In the genomic region with DNA sequence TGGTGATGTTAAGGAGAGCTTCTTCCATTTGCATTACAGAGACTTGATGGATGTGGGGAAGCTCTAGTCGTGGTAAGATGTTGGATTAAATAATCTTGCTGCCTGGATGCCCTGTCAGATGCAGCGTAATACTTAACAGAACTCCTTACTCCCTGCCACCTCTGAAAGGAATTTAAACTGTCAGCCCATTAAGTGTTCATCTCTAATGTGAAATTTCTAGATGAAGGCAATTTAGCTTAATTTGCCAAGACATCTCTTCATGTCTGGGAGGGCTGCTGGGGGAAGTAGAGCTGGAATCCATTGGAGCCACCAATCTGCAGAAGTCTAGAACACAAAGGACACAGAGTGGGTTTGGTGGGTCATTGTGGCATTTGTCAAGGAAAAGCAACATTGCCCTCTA, we compare ENCODE assay signal across 24 cellular contexts.
"Had no signal": no experiment of that assay in that cellular context is flagged by ENCODE, and none has a peak within 500 bp of the region (broad histone marks: within the 10 kb centered on the region; RNA-seq: fewer than 3 reads in every experiment).

No MANE protein-coding gene starts in this region.

- H3K4me3 Mint-ChIP-seq: activated B cell treated with CpG ODN at 0.5 μM for 24 hours; activated CD8-positive, alpha-beta T cell treated with anti-CD3 and anti-CD28 coated beads for 36 hours; activated naive CD4-positive, alpha-beta T cell treated with anti-CD3 and anti-CD28 coated beads, Interleukin-2, amount 10 ng/mL, durations not matched to agents 7 days and 5 days; activated naive CD8-positive, alpha-beta T cell treated with anti-CD3 and anti-CD28 coated beads, Interleukin-2, amount 10 ng/mL, durations not matched to agents 7 days and 5 days; activated T-cell treated with anti-CD3 and anti-CD28 coated beads, Interleukin-2, amount 50 U/mL, for 4 hours; activated T-helper 17 cell treated with anti-CD3 and anti-CD28 coated beads, Interleukin-2, amount 50 U/mL, for 72 hours; endodermal cell; T-helper 17 cell; T-helper 2 cell treated with Interferon-gamma antibody and Interleukin-4, amounts not matched to agents 5 μg/mL and 100 μg/mL, for 36 hours had no signal

- DNase-seq: activated B cell treated with CpG ODN at 0.5 μM for 24 hours; activated CD4-positive, alpha-beta T cell treated with anti-CD3 and anti-CD28 coated beads for 48 hours; activated CD4-positive, alpha-beta T cell treated with anti-CD3 and anti-CD28 coated beads, Interleukin-2, amount 50 U/mL, for 1 hour; activated CD4-positive, alpha-beta T cell treated with anti-CD3 and anti-CD28 coated beads, Interleukin-2, amount 50 U/mL, for 48 hours; activated CD8-positive, alpha-beta memory T cell treated with anti-CD3 and anti-CD28 coated beads for 24 hours; activated CD8-positive, alpha-beta T cell treated with anti-CD3 and anti-CD28 coated beads for 36 hours; activated effector memory CD4-positive, alpha-beta T cell treated with anti-CD3 and anti-CD28 coated beads, Interleukin-2, amount 50 U/mL, for 16 hours; activated naive CD4-positive, alpha-beta T cell treated with anti-CD3 and anti-CD28 coated beads, Interleukin-2, amount 10 ng/mL, durations not matched to agents 7 days and 5 days; activated naive CD8-positive, alpha-beta T cell treated with anti-CD3 and anti-CD28 coated beads, Interleukin-2, amount 10 ng/mL, durations not matched to agents 7 days and 5 days; activated T-cell treated with anti-CD3 and anti-CD28 coated beads, Interleukin-2, amount 50 U/mL, for 4 hours; colonic mucosa; effector memory CD4-positive, alpha-beta T cell; endodermal cell; foreskin fibroblast; head of caudate nucleus; T-helper 1 cell; T-helper 17 cell; T1000; WERI-Rb-1 had no signal

- ATAC-seq: activated CD4-positive, CD25-positive, alpha-beta regulatory T cell treated with anti-CD3 and anti-CD28 coated beads, Interleukin-2, amount 50 U/mL, for 24 hours; activated CD8-positive, alpha-beta T cell treated with anti-CD3 and anti-CD28 coated beads for 36 hours; activated naive CD4-positive, alpha-beta T cell treated with anti-CD3 and anti-CD28 coated beads, Interleukin-2, amount 50 U/mL, for 72 hours; activated T-cell treated with anti-CD3 and anti-CD28 coated beads, Interleukin-2, amount 50 U/mL, for 4 hours; activated T-helper 17 cell treated with anti-CD3 and anti-CD28 coated beads, Interleukin-2, amount 50 U/mL, for 72 hours; esophagus mucosa; T-helper 17 cell had no signal

- H3K4me1 ChIP-seq: colonic mucosa had no signal

- H3K4me1 Mint-ChIP-seq: activated naive CD4-positive, alpha-beta T cell treated with anti-CD3 and anti-CD28 coated beads, Interleukin-2, amount 10 ng/mL, durations not matched to agents 7 days and 5 days; activated T-helper 17 cell treated with anti-CD3 and anti-CD28 coated beads, Interleukin-2, amount 50 U/mL, for 72 hours; endodermal cell; T-helper 17 cell had no signal

- H3K27me3 Mint-ChIP-seq: activated B cell treated with CpG ODN at 0.5 μM for 24 hours; activated CD8-positive, alpha-beta T cell treated with anti-CD3 and anti-CD28 coated beads for 36 hours; activated naive CD8-positive, alpha-beta T cell treated with anti-CD3 and anti-CD28 coated beads, Interleukin-2, amount 10 ng/mL, durations not matched to agents 7 days and 5 days had no signal

- H3K27me3 ChIP-seq: colonic mucosa had no signal

- H3K27ac Mint-ChIP-seq: activated B cell treated with CpG ODN at 0.5 μM for 24 hours; activated CD8-positive, alpha-beta T cell treated with anti-CD3 and anti-CD28 coated beads for 36 hours; activated naive CD4-positive, alpha-beta T cell treated with anti-CD3 and anti-CD28 coated beads, Interleukin-2, amount 10 ng/mL, durations not matched to agents 7 days and 5 days; activated naive CD8-positive, alpha-beta T cell treated with anti-CD3 and anti-CD28 coated beads, Interleukin-2, amount 10 ng/mL, durations not matched to agents 7 days and 5 days; activated T-helper 17 cell treated with anti-CD3 and anti-CD28 coated beads, Interleukin-2, amount 50 U/mL, for 72 hours; endodermal cell; T-helper 17 cell; T-helper 2 cell treated with Interferon-gamma antibody and Interleukin-4, amounts not matched to agents 5 μg/mL and 100 μg/mL, for 36 hours had no signal

- H3K36me3 Mint-ChIP-seq: activated naive CD4-positive, alpha-beta T cell treated with anti-CD3 and anti-CD28 coated beads, Interleukin-2, amount 10 ng/mL, durations not matched to agents 7 days and 5 days; activated naive CD4-positive, alpha-beta T cell treated with anti-CD3 and anti-CD28 coated beads, Interleukin-2, amount 50 U/mL, for 72 hours had no signal

- H3K36me3 ChIP-seq: colonic mucosa, WERI-Rb-1 had no signal

- H3K9me3 Mint-ChIP-seq: activated B cell treated with CpG ODN at 0.5 μM for 24 hours; activated CD8-positive, alpha-beta T cell treated with anti-CD3 and anti-CD28 coated beads for 36 hours; activated naive CD4-positive, alpha-beta T cell treated with anti-CD3 and anti-CD28 coated beads, Interleukin-2, amount 10 ng/mL, durations not matched to agents 7 days and 5 days; activated naive CD4-positive, alpha-beta T cell treated with anti-CD3 and anti-CD28 coated beads, Interleukin-2, amount 50 U/mL, for 72 hours; activated naive CD8-positive, alpha-beta T cell treated with anti-CD3 and anti-CD28 coated beads, Interleukin-2, amount 10 ng/mL, durations not matched to agents 7 days and 5 days; activated T-cell treated with anti-CD3 and anti-CD28 coated beads, Interleukin-2, amount 50 U/mL, for 4 hours; activated T-helper 17 cell treated with anti-CD3 and anti-CD28 coated beads, Interleukin-2, amount 50 U/mL, for 72 hours; endodermal cell; T-helper 2 cell treated with Interferon-gamma antibody and Interleukin-4, amounts not matched to agents 5 μg/mL and 100 μg/mL, for 36 hours had no signal

- H3K9me3 ChIP-seq: colonic mucosa had no signal

- H3K27ac ChIP-seq: colonic mucosa, WERI-Rb-1 had no signal

- H3K4me3 ChIP-seq: colonic mucosa had no signal
